ENCODE assay signal across 17 cellular contexts in genomic region chr5:95908799-95909198, GRCh38. TPM values are rescaled to one million over a fixed set of nuclear protein-coding genes. Genes with fewer than 3 reads are reported as not detected.
DNase-seq lines count a peak whose midpoint lies in the region; ATAC-seq and TF ChIP-seq lines count a peak whose summit lies in the region.
"Had no signal": no experiment of that assay in that cellular context is flagged by ENCODE, and none has a peak within 500 bp of the region (broad histone marks: within the 10 kb centered on the region; RNA-seq: fewer than 3 reads in every experiment).

No MANE protein-coding gene starts in this region.

- H3K27ac Mint-ChIP-seq in chondrocyte (ENCODE audit: unreplicated experiment) = peak overlapping the region; percentile 3
- peak overlapping the region; percentile 83 for H3K27ac Mint-ChIP-seq in progenitor cell of endocrine pancreas
- H3K27ac Mint-ChIP-seq: B cell; CD4-positive, alpha-beta memory T cell had no signal

- no peaks in the 10 kb centered on the region for H3K27me3 ChIP-seq in GM23248 (replicated peaks; ENCODE audit: insufficient read depth)
- H3K27me3 ChIP-seq in aorta (ENCODE audit: control insufficient read depth in 1 of 2, insufficient read depth in 2 of 2, low read length in 1 of 2) = no peaks in the 10 kb centered on the region

- H3K27me3 Mint-ChIP-seq in chondrocyte (ENCODE audit: low read depth) (no peaks in the 10 kb centered on the region), progenitor cell of endocrine pancreas (no peaks in the 10 kb centered on the region)
- H3K27me3 Mint-ChIP-seq: B cell; CD4-positive, alpha-beta memory T cell had no signal

- H3K4me2 ChIP-seq in GM23248 (ENCODE audit: unreplicated experiment) = peak overlapping the region; percentile 9

- no peak for DNase-seq in GM23248
- peak; percentile 34 for DNase-seq in M059J (ENCODE audit: low read depth)
- DNase-seq in chondrocyte (ENCODE audit: low spot score) = no peak
- DNase-seq in progenitor cell of endocrine pancreas (ENCODE audit: low spot score, unreplicated experiment) = no peak
- DNase-seq in SK-N-DZ (ENCODE audit: low spot score) = no peak
- DNase-seq in HUDEP-2 (lab: John Stamatoyannopoulos, UW; ENCODE audit: unreplicated experiment in 76 of 76) = no peak
- no peak for DNase-seq in aorta
- DNase-seq: CD4-positive, alpha-beta memory T cell; HCEC 1CT; NCI-H1105; NCI-H1930; NCI-H2171 treated with DMSO at 0.1 percent for 48 hours; NCI-H510A; NCI-H82; SHP77 treated with DMSO at 0.1 percent for 48 hours had no signal

- H3K79me2 ChIP-seq in GM23248 (ENCODE audit: insufficient read depth) = peaks cover 100% of the 10 kb centered on the region

- H3K9me3 Mint-ChIP-seq in chondrocyte (ENCODE audit: low read depth) = no peaks in the 10 kb centered on the region
- H3K9me3 Mint-ChIP-seq in progenitor cell of endocrine pancreas (ENCODE audit: low read depth) = no peaks in the 10 kb centered on the region
- H3K9me3 Mint-ChIP-seq: CD4-positive, alpha-beta memory T cell had no signal

- in situ Hi-C loops in GM23248 (cut with MboI) = no loop called here

- TF ChIP-seq CTCF in chondrocyte (IDR thresholded peaks at IDR 0.05) (no peak), progenitor cell of endocrine pancreas (IDR thresholded peaks at IDR 0.05; ENCODE audit: unreplicated experiment) (no peak)

- H3K36me3 Mint-ChIP-seq in chondrocyte (ENCODE audit: low read depth) = peaks cover 24% of the 10 kb centered on the region
- peaks cover 33% of the 10 kb centered on the region for H3K36me3 Mint-ChIP-seq in progenitor cell of endocrine pancreas (ENCODE audit: insufficient read depth)

- H3K4me1 ChIP-seq in GM23248 (ENCODE audit: insufficient read depth) (peaks cover 88% of the 10 kb centered on the region), aorta (ENCODE audit: control insufficient read depth in 1 of 2, insufficient read depth in 2 of 2, low read length in 2 of 2) (peaks cover 4 to 10% of the 10 kb centered on the region in 2 donors)

- H3K9me2 ChIP-seq in GM23248 (ENCODE audit: insufficient read depth) = no peaks in the 10 kb centered on the region

- H3K27ac ChIP-seq in GM23248 (peak overlapping the region; percentile 59), aorta (ENCODE audit: low read depth in 1 of 2, low read length in 2 of 2) (no peak overlapping the region)

- H3K9me3 ChIP-seq in GM23248 (ENCODE audit: low read depth) (no peaks in the 10 kb centered on the region), aorta (ENCODE audit: control insufficient read depth, low read length) (no peaks in the 10 kb centered on the region)

- H3K4me3 Mint-ChIP-seq in chondrocyte (ENCODE audit: unreplicated experiment) (no peak overlapping the region), progenitor cell of endocrine pancreas (ENCODE audit: low read depth) (no peak overlapping the region)
- H3K4me3 Mint-ChIP-seq: B cell; CD4-positive, alpha-beta memory T cell had no signal

- H3F3A ChIP-seq in GM23248 (ENCODE audit: insufficient read depth) = peaks cover 94% of the 10 kb centered on the region

- no peak overlapping the region for H2AFZ ChIP-seq in GM23248

- H3K9ac ChIP-seq in GM23248 = peak overlapping the region; percentile 6; the same call in 1 of the 2 replicates

- no peak overlapping the region; the same call in 1 of the 2 replicates for H3K4me3 ChIP-seq in GM23248
- H3K4me3 ChIP-seq in aorta (ENCODE audit: low read length in 2 of 2) = no peak overlapping the region
- H3K4me3 ChIP-seq: K562 had no signal

- H4K20me1 ChIP-seq in GM23248 (ENCODE audit: insufficient read depth) = peaks cover 46% of the 10 kb centered on the region

- intact Hi-C loops in aorta (cut with DNase I) = no loop called here

- ATAC-seq in aorta (ENCODE audit: low FRiP score) = no peak
- ATAC-seq: K562 had no signal

- H3K36me3 ChIP-seq in GM23248 (ENCODE audit: low read depth) (peaks cover 89% of the 10 kb centered on the region), aorta (ENCODE audit: control insufficient read depth in 1 of 2, insufficient read depth in 2 of 2, low read length in 1 of 2) (peaks cover 0 to 7% of the 10 kb centered on the region in 2 donors)

- H3K4me1 Mint-ChIP-seq in chondrocyte (ENCODE audit: low read depth) (peaks cover 30% of the 10 kb centered on the region), progenitor cell of endocrine pancreas (ENCODE audit: low read depth) (peaks cover 25% of the 10 kb centered on the region)
- H3K4me1 Mint-ChIP-seq: B cell; CD4-positive, alpha-beta memory T cell had no signal

RNA-seq across cellular contexts. Expression of gene ELL2, which starts 52.9 kb away (rescaled TPM):
- 228 and 243 TPM in 2 replicates for total RNA-seq in GM23248 (2014; rRNA removed; shearing (Covaris generic))
- polyA plus RNA-seq in GM23248 (2016; fragmentation: Nextera tagmentation; extraction: Ambion mirVana) (147 and 159 TPM in 2 replicates), aorta (10 to 100 TPM; 36.6 to 48.3 TPM)
- total RNA-seq in M059J (2014; rRNA removed; shearing (Covaris generic)) = 220 and 238 TPM in 2 replicates
- total RNA-seq in chondrocyte (51.7 to 83.8 TPM (median 59.3 TPM) in 3 replicates), progenitor cell of endocrine pancreas (124 and 145 TPM in 2 replicates), aorta (100 to 1,000 TPM; 107 to 207 TPM)
- polyA plus RNA-seq in SK-N-DZ (2014; cell fraction: cytosol; rRNA removed) = 0.16 TPM in 1 of 2 replicates, not detected in the other
- polyA plus RNA-seq in SK-N-DZ (2014; cell fraction: nucleus; rRNA removed) = 0.13 TPM in 1 of 2 replicates, not detected in the other
